Comparison of ENCODE assay signal across 10 cellular contexts in the genomic region with DNA sequence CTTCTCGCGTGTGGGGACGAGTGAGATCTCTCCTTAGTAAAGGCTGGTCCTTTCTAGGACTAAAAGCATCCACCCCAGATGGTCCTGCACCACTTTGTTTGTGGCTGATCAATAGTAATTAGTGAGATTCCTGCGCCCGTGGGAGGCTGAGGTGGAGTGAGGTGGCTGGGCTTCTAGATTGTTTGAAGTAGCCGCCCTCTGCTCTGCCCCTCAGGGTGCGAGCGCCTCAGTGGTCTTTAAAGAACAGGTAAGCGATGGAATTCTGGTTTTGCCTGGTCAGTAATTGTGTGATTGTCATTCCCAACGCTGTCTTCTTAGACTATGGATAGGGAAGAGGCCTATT. TPM values are rescaled to one million over a fixed set of nuclear protein-coding genes. Genes with fewer than 3 reads are reported as not detected.
DNase-seq lines count a peak whose midpoint lies in the region; ATAC-seq and TF ChIP-seq lines count a peak whose summit lies in the region.
"Had no signal": no experiment of that assay in that cellular context is flagged by ENCODE, and none has a peak within 500 bp of the region (broad histone marks: within the 10 kb centered on the region; RNA-seq: fewer than 3 reads in every experiment).

No MANE protein-coding gene starts in this region.

- intact Hi-C loops in activated CD4-positive, alpha-beta T cell treated with anti-CD3 and anti-CD28 coated beads, Interleukin-2, amount 10 ng/mL, durations not matched to agents 24 days and 14 days (cut with micrococcal nuclease), result loop anchor here (1.0 to 10.0 kb wide), 7 partner anchors 16 to 517 kb away; a partner anchor contains a TSS

- H3K27me3 Mint-ChIP-seq in activated CD4-positive, alpha-beta T cell treated with anti-CD3 and anti-CD28 coated beads, Interleukin-2, amount 10 ng/mL, durations not matched to agents 24 days and 14 days, result no peaks in the 10 kb centered on the region
- no peaks in the 10 kb centered on the region for H3K27me3 Mint-ChIP-seq in activated naive CD8-positive, alpha-beta T cell
- no peaks in the 10 kb centered on the region for H3K27me3 Mint-ChIP-seq in mesothelial cell of epicardium (ENCODE audit: low read depth)

- 60% methylated on average over 10 of the region's 10 CpGs for WGBS in suprapubic skin

- H3K4me3 ChIP-seq in suprapubic skin, result peak overlapping the region; percentile 33
- H3K4me3 ChIP-seq: K562, SJCRH30 had no signal

- H3K9me3 Mint-ChIP-seq in activated CD4-positive, alpha-beta T cell treated with anti-CD3 and anti-CD28 coated beads, Interleukin-2, amount 10 ng/mL, durations not matched to agents 24 days and 14 days, result no peaks in the 10 kb centered on the region
- H3K9me3 Mint-ChIP-seq in activated naive CD8-positive, alpha-beta T cell (ENCODE audit: low read depth), result no peaks in the 10 kb centered on the region
- H3K9me3 Mint-ChIP-seq in mesothelial cell of epicardium, result no peaks in the 10 kb centered on the region

- TF ChIP-seq POLR2A in suprapubic skin (IDR thresholded peaks at IDR 0.05), result no peak

- H3K36me3 Mint-ChIP-seq in activated CD4-positive, alpha-beta T cell treated with anti-CD3 and anti-CD28 coated beads, Interleukin-2, amount 10 ng/mL, durations not matched to agents 24 days and 14 days (ENCODE audit: low read depth), result peaks cover 10% of the 10 kb centered on the region
- H3K36me3 Mint-ChIP-seq in activated naive CD8-positive, alpha-beta T cell, result no peaks in the 10 kb centered on the region
- no peaks in the 10 kb centered on the region for H3K36me3 Mint-ChIP-seq in mesothelial cell of epicardium

- DNase-seq in activated CD4-positive, alpha-beta T cell treated with anti-CD3 and anti-CD28 coated beads, Interleukin-2, amount 10 ng/mL, durations not matched to agents 24 days and 14 days, result no peak
- DNase-seq in activated CD4-positive, alpha-beta T cell treated with anti-CD3 and anti-CD28 coated beads, Interleukin-2, amount 50 U/mL, for 48 hours, result no peak
- DNase-seq in mesothelial cell of epicardium (ENCODE audit: low spot score in 2 of 2, unreplicated experiment in 2 of 2) (no peak), suprapubic skin (ENCODE audit: low spot score in 2 of 2) (no peak), iPS-NIHi11 (ENCODE audit: low spot score) (no peak)

- ATAC-seq in GM21381 (IDR thresholded peaks at IDR 0.05; ENCODE audit: unreplicated experiment) (no peak), GM19035 (IDR thresholded peaks at IDR 0.05; ENCODE audit: unreplicated experiment) (no peak)

- no peaks in the 10 kb centered on the region for H3K9me3 ChIP-seq in suprapubic skin
- H3K9me3 ChIP-seq: SJCRH30 had no signal

- no peak for TF ChIP-seq EP300 in suprapubic skin (IDR thresholded peaks at IDR 0.05)

- H3K4me1 Mint-ChIP-seq in activated CD4-positive, alpha-beta T cell treated with anti-CD3 and anti-CD28 coated beads, Interleukin-2, amount 10 ng/mL, durations not matched to agents 24 days and 14 days, result peaks cover 47% of the 10 kb centered on the region
- peaks cover 49% of the 10 kb centered on the region for H3K4me1 Mint-ChIP-seq in activated naive CD8-positive, alpha-beta T cell (ENCODE audit: low read depth)
- peaks cover 25% of the 10 kb centered on the region for H3K4me1 Mint-ChIP-seq in mesothelial cell of epicardium

- peak overlapping the region; percentile 87 for H3K27ac ChIP-seq in suprapubic skin
- H3K27ac ChIP-seq: SJCRH30 had no signal

- no peaks in the 10 kb centered on the region for H3K36me3 ChIP-seq in suprapubic skin

- peaks cover 24% of the 10 kb centered on the region for H3K4me1 ChIP-seq in suprapubic skin
- H3K4me1 ChIP-seq: SJCRH30 had no signal

- H3K4me3 Mint-ChIP-seq in activated CD4-positive, alpha-beta T cell treated with anti-CD3 and anti-CD28 coated beads, Interleukin-2, amount 10 ng/mL, durations not matched to agents 24 days and 14 days, result peak overlapping the region; percentile 85
- peak overlapping the region; percentile 80 for H3K4me3 Mint-ChIP-seq in activated naive CD8-positive, alpha-beta T cell
- peak overlapping the region; percentile 55 for H3K4me3 Mint-ChIP-seq in mesothelial cell of epicardium

- peak overlapping the region; percentile 91 for H3K27ac Mint-ChIP-seq in activated CD4-positive, alpha-beta T cell treated with anti-CD3 and anti-CD28 coated beads, Interleukin-2, amount 10 ng/mL, durations not matched to agents 24 days and 14 days
- peak overlapping the region; percentile 87 for H3K27ac Mint-ChIP-seq in activated naive CD8-positive, alpha-beta T cell
- peak overlapping the region; percentile 98 for H3K27ac Mint-ChIP-seq in mesothelial cell of epicardium

- no peaks in the 10 kb centered on the region for H3K27me3 ChIP-seq in suprapubic skin
- H3K27me3 ChIP-seq: SJCRH30 had no signal

- TF ChIP-seq CTCF in mesothelial cell of epicardium (IDR thresholded peaks at IDR 0.05; ENCODE audit: unreplicated experiment) (no peak), suprapubic skin (IDR thresholded peaks at IDR 0.05) (no peak)

RNA-seq across cellular contexts. Expression of a gene that starts 20.7 kb away (rescaled TPM):
- 20.7 and 21.6 TPM in 2 replicates for total RNA-seq in activated CD4-positive, alpha-beta T cell treated with anti-CD3 and anti-CD28 coated beads, Interleukin-2, amount 10 ng/mL, durations not matched to agents 24 days and 14 days
- total RNA-seq in mesothelial cell of epicardium, result 29.7 to 31.4 TPM (median 30.9 TPM) in 3 replicates
- total RNA-seq in suprapubic skin, result 10 to 100 TPM; 14.6 to 19.0 (median 17.6) TPM

RNA-seq across cellular contexts. Expression of a gene that starts 23.1 kb away (rescaled TPM):
- total RNA-seq in activated CD4-positive, alpha-beta T cell treated with anti-CD3 and anti-CD28 coated beads, Interleukin-2, amount 10 ng/mL, durations not matched to agents 24 days and 14 days, result 57.4 and 58.2 TPM in 2 replicates
- 51.4 to 54.8 TPM (median 53.0 TPM) in 3 replicates for total RNA-seq in mesothelial cell of epicardium
- total RNA-seq in suprapubic skin, result 10 to 100 TPM; 16.4 to 21.3 (median 20.2) TPM

RNA-seq across cellular contexts. Expression of a gene that starts 45.6 kb away (rescaled TPM):
- 0.40 and 0.52 TPM in 2 replicates for total RNA-seq in activated CD4-positive, alpha-beta T cell treated with anti-CD3 and anti-CD28 coated beads, Interleukin-2, amount 10 ng/mL, durations not matched to agents 24 days and 14 days
- total RNA-seq in mesothelial cell of epicardium, result 0.70 to 0.89 TPM (median 0.83 TPM) in 3 replicates
- not detected for total RNA-seq in suprapubic skin
